ENCODE assay signal across 7 cellular contexts in the genomic region with DNA sequence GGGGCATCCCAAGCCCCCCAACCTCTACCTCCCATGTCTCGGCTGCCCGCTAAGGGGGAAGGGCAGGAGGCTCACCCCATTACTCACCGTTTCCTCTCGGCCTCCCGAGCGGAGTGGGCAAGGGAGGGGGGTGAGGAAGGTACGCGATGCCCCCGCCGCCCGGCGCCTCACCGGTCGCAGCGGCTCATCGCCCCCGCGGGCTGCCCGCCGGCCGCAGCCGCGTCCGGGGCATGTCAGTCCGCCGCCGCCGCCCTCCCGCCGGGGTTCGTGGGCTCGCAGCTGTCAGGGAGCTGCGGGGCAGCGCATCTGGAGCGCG. TPM values are rescaled to one million over a fixed set of nuclear protein-coding genes. Genes with fewer than 3 reads are reported as not detected.
A peak's percentile ranks its signal among the peaks of the same experiment; 100 is the strongest.
DNase-seq lines count a peak whose midpoint lies in the region; ATAC-seq, FAIRE-seq and TF ChIP-seq lines count a peak whose summit lies in the region.

No MANE protein-coding gene starts in this region.

- no peaks in the 10 kb centered on the region for H3K79me2 ChIP-seq in mesendoderm (ENCODE audit: control insufficient read depth, insufficient read depth, low read length)

- no peak overlapping the region for H2BK5ac ChIP-seq in mesendoderm (ENCODE audit: low read length)

- H3K4me2 ChIP-seq in mesendoderm (ENCODE audit: low read length), result peak overlapping the region; percentile 97

- no peak overlapping the region for H2AK5ac ChIP-seq in mesendoderm (ENCODE audit: low read length)

- DNase-seq in bronchial epithelial cell (ENCODE audit: low read depth), result peak; percentile 6
- no peak for DNase-seq in mesendoderm
- DNase-seq in activated effector memory CD4-positive, alpha-beta T cell treated with Interleukin-2 at 50 U/mL for 16 hours, result no peak
- DNase-seq in central memory CD4-positive, alpha-beta T cell, result no peak
- DNase-seq in HUDEP-2 (lab: John Stamatoyannopoulos, UW; ENCODE audit: unreplicated experiment in 76 of 76), result no peak

- peaks cover 6% of the 10 kb centered on the region for H3K4me1 ChIP-seq in mesendoderm (ENCODE audit: control insufficient read depth, low read depth, low read length)

- H3K36me3 ChIP-seq in bronchial epithelial cell (ENCODE audit: control insufficient read depth, insufficient read depth, low read length), result no peaks in the 10 kb centered on the region
- no peaks in the 10 kb centered on the region for H3K36me3 ChIP-seq in mesendoderm (ENCODE audit: control insufficient read depth, insufficient read depth, low read length)

- H2BK15ac ChIP-seq in mesendoderm (replicated peaks; ENCODE audit: low read depth), result no peak overlapping the region

- no peak overlapping the region for H3K27ac ChIP-seq in mesendoderm (ENCODE audit: low read depth, low read length)

- H3K4ac ChIP-seq in mesendoderm (ENCODE audit: low read depth, low read length), result no peak overlapping the region

- H3K27me3 ChIP-seq in bronchial epithelial cell (ENCODE audit: control insufficient read depth, insufficient read depth, low read length), result peaks cover 3% of the 10 kb centered on the region
- peaks cover 2% of the 10 kb centered on the region for H3K27me3 ChIP-seq in mesendoderm (ENCODE audit: insufficient read depth, low read length, poor library complexity)

- H3K18ac ChIP-seq in mesendoderm (ENCODE audit: low read length), result no peak overlapping the region

- H3K56ac ChIP-seq in mesendoderm (ENCODE audit: low read length), result peak overlapping the region; percentile 81

- peak overlapping the region; percentile 45 for H3K23ac ChIP-seq in mesendoderm (ENCODE audit: low read length)

- H4K8ac ChIP-seq in mesendoderm (ENCODE audit: low read depth, low read length), result no peak overlapping the region

- no peak overlapping the region for H2BK120ac ChIP-seq in mesendoderm (ENCODE audit: low read depth, low read length)

- no peak for TF ChIP-seq CTCF in bronchial epithelial cell (IDR thresholded peaks at IDR 0.05; ENCODE audit: insufficient read depth, low read length, severe bottlenecking)

- ATAC-seq in GM18502 (IDR thresholded peaks at IDR 0.05; ENCODE audit: poor library complexity, unreplicated experiment), result peak; percentile 29
- peak; percentile 22 for ATAC-seq in HG03521 (IDR thresholded peaks at IDR 0.05; ENCODE audit: unreplicated experiment)

- WGBS in mesendoderm (ENCODE audit: extremely low coverage, insufficient coverage, low lambda C conversion rate), result no CpG with 5 or more reads among the region's 36 CpGs

- no peaks in the 10 kb centered on the region for H3K79me1 ChIP-seq in mesendoderm (ENCODE audit: low read length)

- H4K5ac ChIP-seq in mesendoderm (ENCODE audit: low read length), result no peak overlapping the region

- H3K9ac ChIP-seq in mesendoderm (ENCODE audit: low read length), result peak overlapping the region; percentile 52

- FAIRE-seq in bronchial epithelial cell (lab: Jason Lieb, UNC), result no peak

- H3K4me3 ChIP-seq in bronchial epithelial cell (ENCODE audit: low read depth, low read length) (peak overlapping the region; percentile 39), mesendoderm (ENCODE audit: low read length) (peak overlapping the region; percentile 38)

RNA-seq across cellular contexts. Expression of gene SLC8A3, which starts 0.5 kb away (rescaled TPM):
- total RNA-seq in bronchial epithelial cell, result under 0.01 TPM in 1 of 2 replicates, not detected in the other
- 0.04 TPM for polyA plus RNA-seq in mesendoderm (2013, experiment 1 of 2)
- 0.08 TPM for polyA plus RNA-seq in mesendoderm (2013, experiment 2 of 2)
